Comparison of ENCODE assay signal across 26 cellular contexts in the genomic region with DNA sequence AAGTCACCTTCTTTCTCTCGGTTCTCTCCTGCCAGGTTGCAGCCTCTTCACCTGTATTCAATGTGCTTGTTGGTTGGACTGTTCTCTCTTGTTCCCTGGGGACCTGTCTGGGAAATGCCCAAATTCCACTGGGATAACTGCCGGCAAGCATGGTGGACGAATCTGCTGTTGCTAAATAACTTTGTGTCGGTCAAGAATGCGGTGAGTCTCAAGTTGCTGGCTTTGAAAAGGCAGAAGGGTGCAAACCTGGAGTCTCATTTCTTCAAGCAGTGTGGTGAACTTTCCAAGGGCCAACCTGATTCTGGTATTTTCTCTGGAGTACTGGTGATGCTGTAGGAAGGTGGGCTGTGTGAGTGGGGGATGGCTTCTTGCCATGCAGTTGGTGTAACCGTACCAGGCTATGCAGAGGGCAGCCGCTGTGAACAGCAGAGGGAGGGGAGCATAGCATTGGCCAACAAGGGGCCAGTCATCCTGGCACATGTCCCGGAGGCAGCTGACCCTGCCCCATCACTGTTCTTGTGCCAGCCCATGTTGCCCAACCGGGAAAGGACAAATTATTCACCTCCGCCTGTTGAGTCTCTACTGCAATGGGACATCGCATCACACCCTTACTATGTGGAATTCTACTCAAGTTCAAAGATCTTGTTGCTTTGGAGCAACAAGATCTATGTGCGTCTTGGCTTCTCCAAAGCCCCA.
DNase-seq lines count a peak whose midpoint lies in the region; ATAC-seq and TF ChIP-seq lines count a peak whose summit lies in the region.
"Had no signal": no experiment of that assay in that cellular context is flagged by ENCODE, and none has a peak within 500 bp of the region (broad histone marks: within the 10 kb centered on the region; RNA-seq: fewer than 3 reads in every experiment).

No MANE protein-coding gene starts in this region.

- WGBS in body of pancreas, 2 donors = 66 to 71% methylated on average over 12 of the region's 12 CpGs
- WGBS in thyroid gland, 2 donors = 78 to 89% methylated on average over 11 to 12 of the region's 12 CpGs

- H3K27me3 ChIP-seq in body of pancreas (no peaks in the 10 kb centered on the region), thyroid gland (no peaks in the 10 kb centered on the region), BE2C (no peaks in the 10 kb centered on the region)
- H3K27me3 ChIP-seq: BLaER1, upper lobe of right lung had no signal

- H3K27ac ChIP-seq in body of pancreas (peak overlapping the region in 2 of 4 donors; percentile 48 to 61), thyroid gland (no peak overlapping the region)
- H3K27ac ChIP-seq: 22Rv1, BLaER1, epithelial cell of prostate, HL-60, parathyroid adenoma, upper lobe of right lung had no signal

- H3K9me3 ChIP-seq in body of pancreas (no peaks in the 10 kb centered on the region), thyroid gland (no peaks in the 10 kb centered on the region), BE2C (no peaks in the 10 kb centered on the region)
- H3K9me3 ChIP-seq: BLaER1, upper lobe of right lung had no signal

- intact Hi-C loops in body of pancreas (cut with DNase I) = no loop called here
- intact Hi-C loops in thyroid gland (cut with DNase I) = loop anchor here (10.0 kb wide), 2 partner anchors 47 to 197 kb away; no protein-coding TSS in a partner anchor

- no peaks in the 10 kb centered on the region for H3K36me3 ChIP-seq in body of pancreas (replicated peaks in 1 of 2; ENCODE audit: insufficient read depth in 1 of 2, low read depth in 2 of 2)
- no peaks in the 10 kb centered on the region for H3K36me3 ChIP-seq in thyroid gland
- no peaks in the 10 kb centered on the region for H3K36me3 ChIP-seq in BE2C
- H3K36me3 ChIP-seq: BLaER1, upper lobe of right lung had no signal

- H3K4me3 ChIP-seq in body of pancreas = no peak overlapping the region
- no peak overlapping the region for H3K4me3 ChIP-seq in thyroid gland (replicated peaks in 1 of 3)
- H3K4me3 ChIP-seq in BE2C (ENCODE audit: low read depth, low read length) = no peak overlapping the region
- H3K4me3 ChIP-seq: BLaER1, upper lobe of right lung had no signal

- TF ChIP-seq CTCF in body of pancreas (IDR thresholded peaks at IDR 0.05) (no peak), thyroid gland (IDR thresholded peaks at IDR 0.05) (no peak), BE2C (IDR thresholded peaks at IDR 0.05; ENCODE audit: low read depth, low read length) (no peak)

- TF ChIP-seq POLR2A in body of pancreas (IDR thresholded peaks at IDR 0.05) (no peak), thyroid gland (IDR thresholded peaks at IDR 0.05) (no peak)

- DNase-seq in DMS 273 (lab: John Stamatoyannopoulos, UW; ENCODE audit: unreplicated experiment) (peak; percentile 75), DMS 273 treated with DMSO at 0.1 percent for 48 hours (lab: John Stamatoyannopoulos, UW) (no peak), body of pancreas (peak in 3 of 4 donors; percentile 22 to 45 (median 28)), myocyte (ENCODE audit: low read depth) (peak; percentile 44), thyroid gland (peak; percentile 27 to 39), BE2C (no peak)
- no peak for DNase-seq in effector CD8-positive, alpha-beta T cell (lab: John Stamatoyannopoulos, UW)
- DNase-seq: activated CD4-positive, alpha-beta T cell treated with anti-CD3 and anti-CD28 coated beads, Interleukin-2, amount 10 ng/mL, durations not matched to agents 7 days and 5 days; activated gamma-delta T cell; Calu3; central memory CD4-positive, alpha-beta T cell; glutamatergic neuron; HFFc6; mesendoderm; natural killer cell; NCI-H1694; NCI-H69; stimulated activated CD4-positive, alpha-beta T cell treated with anti-CD3 and anti-CD28 coated beads, Interleukin-12 subunit alpha, Interleukin-12 subunit beta, amount 100 ng/mL, for 4 hours; upper lobe of right lung had no signal

- H3K4me1 ChIP-seq in body of pancreas (peaks cover 26% of the 10 kb centered on the region), thyroid gland (peaks cover 25 to 35% of the 10 kb centered on the region in 2 donors), BE2C (no peaks in the 10 kb centered on the region)
- H3K4me1 ChIP-seq: parathyroid adenoma, upper lobe of right lung had no signal

- no peak for ATAC-seq in body of pancreas
- no peak for ATAC-seq in HG02840 (IDR thresholded peaks at IDR 0.05; ENCODE audit: low FRiP score, unreplicated experiment)
- ATAC-seq: natural killer cell, Right ventricle myocardium inferior, upper lobe of right lung had no signal

Comparison
In these comparisons a context has a peak if more than half of its experiments do, and no peak if none do; other contexts are left out.
1. DNase-seq: peak in DMS 273 (single experiment), body of pancreas (3 of 4), myocyte (single experiment) and thyroid gland (2 of 2); none in DMS 273 treated with DMSO at 0.1 percent for 48 hours (single experiment), effector CD8-positive, alpha-beta T cell (single experiment) and BE2C (single experiment).